In the genomic region with DNA sequence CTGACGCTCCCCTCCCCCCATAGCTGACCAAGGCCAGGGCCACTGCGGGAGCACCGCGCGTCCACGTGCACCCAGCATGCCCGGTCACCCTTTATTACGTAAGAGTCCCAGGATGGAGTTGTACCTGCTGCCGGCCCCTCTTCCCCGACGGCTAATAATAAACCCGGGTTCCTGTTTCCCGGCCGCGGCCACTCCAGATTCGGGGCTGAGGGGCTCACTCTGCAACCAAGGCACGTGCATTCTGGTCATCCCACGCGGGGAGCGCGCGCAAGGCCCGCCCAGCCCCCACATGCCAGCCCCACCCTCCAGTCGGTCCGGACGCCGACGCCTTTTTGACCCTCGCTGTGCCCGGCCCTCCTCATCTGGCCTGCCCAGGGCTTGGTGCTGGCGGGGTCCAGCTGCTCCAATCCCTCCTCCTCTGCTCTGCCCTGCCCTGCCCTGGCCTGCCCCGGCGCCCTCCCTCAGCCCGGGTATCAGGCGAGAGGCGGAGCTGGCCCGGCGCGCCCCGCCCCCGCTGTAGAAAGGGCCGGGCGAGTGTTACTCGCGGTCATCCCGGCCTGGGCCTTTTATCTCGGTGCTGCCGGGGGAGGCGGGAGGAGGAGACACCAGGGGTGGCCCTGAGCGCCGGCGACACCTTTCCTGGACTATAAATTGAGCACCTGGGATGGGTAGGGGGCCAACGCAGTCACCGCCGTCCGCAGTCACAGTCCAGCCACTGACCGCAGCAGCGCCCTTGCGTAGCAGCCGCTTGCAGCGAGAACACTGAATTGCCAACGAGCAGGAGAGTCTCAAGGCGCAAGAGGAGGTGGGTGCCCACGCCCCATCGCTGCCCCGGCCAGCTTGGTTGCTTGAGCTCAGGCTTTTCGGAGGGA, we compare ENCODE assay signal across 1 cellular context.
TF ChIP-seq lines count a peak whose summit lies in the region.

No MANE protein-coding gene starts in this region.

TF ChIP-seq in K562, 482 proteins besides CTCF, POLR2A, EP300 and RAD21 (continued from another document and continues in another):
- TF ChIP-seq, protein P1, sequence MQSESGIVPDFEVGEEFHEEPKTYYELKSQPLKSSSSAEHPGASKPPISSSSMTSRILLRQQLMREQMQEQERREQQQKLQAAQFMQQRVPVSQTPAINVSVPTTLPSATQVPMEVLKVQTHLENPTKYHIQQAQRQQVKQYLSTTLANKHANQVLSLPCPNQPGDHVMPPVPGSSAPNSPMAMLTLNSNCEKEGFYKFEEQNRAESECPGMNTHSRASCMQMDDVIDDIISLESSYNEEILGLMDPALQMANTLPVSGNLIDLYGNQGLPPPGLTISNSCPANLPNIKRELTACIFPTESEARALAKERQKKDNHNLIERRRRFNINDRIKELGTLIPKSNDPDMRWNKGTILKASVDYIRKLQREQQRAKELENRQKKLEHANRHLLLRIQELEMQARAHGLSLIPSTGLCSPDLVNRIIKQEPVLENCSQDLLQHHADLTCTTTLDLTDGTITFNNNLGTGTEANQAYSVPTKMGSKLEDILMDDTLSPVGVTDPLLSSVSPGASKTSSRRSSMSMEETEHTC (IDR thresholded peaks at IDR 0.05): no peak
- TF ChIP-seq NCOA2 (IDR thresholded peaks at IDR 0.05; ENCODE audit: partially characterized antibody in 2 of 2): no peak
- no peak for TF ChIP-seq ZNF23 (CRISPR knock-in tag; IDR thresholded peaks at IDR 0.05)
- no peak for TF ChIP-seq CBX5 (IDR thresholded peaks at IDR 0.05; ENCODE audit: borderline replicate concordance, low read depth)
- TF ChIP-seq POLR2G (IDR thresholded peaks at IDR 0.05; ENCODE audit: low read depth, low read length): peak; percentile 96
- TF ChIP-seq PYGO2 (tag; IDR thresholded peaks at IDR 0.05): no peak
- TF ChIP-seq BACH1 (tag; IDR thresholded peaks at IDR 0.05): no peak
- TF ChIP-seq, protein P2, sequence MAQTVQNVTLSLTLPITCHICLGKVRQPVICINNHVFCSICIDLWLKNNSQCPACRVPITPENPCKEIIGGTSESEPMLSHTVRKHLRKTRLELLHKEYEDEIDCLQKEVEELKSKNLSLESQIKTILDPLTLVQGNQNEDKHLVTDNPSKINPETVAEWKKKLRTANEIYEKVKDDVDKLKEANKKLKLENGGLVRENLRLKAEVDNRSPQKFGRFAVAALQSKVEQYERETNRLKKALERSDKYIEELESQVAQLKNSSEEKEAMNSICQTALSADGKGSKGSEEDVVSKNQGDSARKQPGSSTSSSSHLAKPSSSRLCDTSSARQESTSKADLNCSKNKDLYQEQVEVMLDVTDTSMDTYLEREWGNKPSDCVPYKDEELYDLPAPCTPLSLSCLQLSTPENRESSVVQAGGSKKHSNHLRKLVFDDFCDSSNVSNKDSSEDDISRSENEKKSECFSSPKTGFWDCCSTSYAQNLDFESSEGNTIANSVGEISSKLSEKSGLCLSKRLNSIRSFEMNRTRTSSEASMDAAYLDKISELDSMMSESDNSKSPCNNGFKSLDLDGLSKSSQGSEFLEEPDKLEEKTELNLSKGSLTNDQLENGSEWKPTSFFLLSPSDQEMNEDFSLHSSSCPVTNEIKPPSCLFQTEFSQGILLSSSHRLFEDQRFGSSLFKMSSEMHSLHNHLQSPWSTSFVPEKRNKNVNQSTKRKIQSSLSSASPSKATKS (CRISPR knock-in tag; IDR thresholded peaks at IDR 0.05): no peak
- TF ChIP-seq ZNF384 (IDR thresholded peaks at IDR 0.05; ENCODE audit: low read depth, low read length): no peak
- no peak for TF ChIP-seq ZNF407 (IDR thresholded peaks at IDR 0.05; ENCODE audit: low read depth)
- TF ChIP-seq CHD2 (IDR thresholded peaks at IDR 0.05; ENCODE audit: low read depth, low read length): no peak
- no peak for TF ChIP-seq NR4A1 (CRISPR knock-in tag; IDR thresholded peaks at IDR 0.05)
- TF ChIP-seq NR4A1 (tag; IDR thresholded peaks at IDR 0.05): no peak
- TF ChIP-seq, protein P3, sequence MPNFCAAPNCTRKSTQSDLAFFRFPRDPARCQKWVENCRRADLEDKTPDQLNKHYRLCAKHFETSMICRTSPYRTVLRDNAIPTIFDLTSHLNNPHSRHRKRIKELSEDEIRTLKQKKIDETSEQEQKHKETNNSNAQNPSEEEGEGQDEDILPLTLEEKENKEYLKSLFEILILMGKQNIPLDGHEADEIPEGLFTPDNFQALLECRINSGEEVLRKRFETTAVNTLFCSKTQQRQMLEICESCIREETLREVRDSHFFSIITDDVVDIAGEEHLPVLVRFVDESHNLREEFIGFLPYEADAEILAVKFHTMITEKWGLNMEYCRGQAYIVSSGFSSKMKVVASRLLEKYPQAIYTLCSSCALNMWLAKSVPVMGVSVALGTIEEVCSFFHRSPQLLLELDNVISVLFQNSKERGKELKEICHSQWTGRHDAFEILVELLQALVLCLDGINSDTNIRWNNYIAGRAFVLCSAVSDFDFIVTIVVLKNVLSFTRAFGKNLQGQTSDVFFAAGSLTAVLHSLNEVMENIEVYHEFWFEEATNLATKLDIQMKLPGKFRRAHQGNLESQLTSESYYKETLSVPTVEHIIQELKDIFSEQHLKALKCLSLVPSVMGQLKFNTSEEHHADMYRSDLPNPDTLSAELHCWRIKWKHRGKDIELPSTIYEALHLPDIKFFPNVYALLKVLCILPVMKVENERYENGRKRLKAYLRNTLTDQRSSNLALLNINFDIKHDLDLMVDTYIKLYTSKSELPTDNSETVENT (CRISPR knock-in tag; IDR thresholded peaks at IDR 0.05): peak; percentile 78
- TF ChIP-seq FOXM1 (IDR thresholded peaks at IDR 0.05; ENCODE audit: low read depth): no peak
- peak; percentile 75; the same call in 1 of the 2 replicates for TF ChIP-seq FOXM1 (CRISPR knock-in tag; IDR thresholded peaks at IDR 0.05; ENCODE audit: low read depth)
- TF ChIP-seq ZNF134 (CRISPR knock-in tag; conservative IDR thresholded peaks at IDR 0.05): no peak
- TF ChIP-seq BMI1 (IDR thresholded peaks at IDR 0.05; ENCODE audit: low read length): no peak
- peak; percentile 35 for TF ChIP-seq HMGN3 (IDR thresholded peaks at IDR 0.05; ENCODE audit: borderline replicate concordance, extremely low read depth, insufficient read length, low read depth, low read length)
- TF ChIP-seq, protein P4, sequence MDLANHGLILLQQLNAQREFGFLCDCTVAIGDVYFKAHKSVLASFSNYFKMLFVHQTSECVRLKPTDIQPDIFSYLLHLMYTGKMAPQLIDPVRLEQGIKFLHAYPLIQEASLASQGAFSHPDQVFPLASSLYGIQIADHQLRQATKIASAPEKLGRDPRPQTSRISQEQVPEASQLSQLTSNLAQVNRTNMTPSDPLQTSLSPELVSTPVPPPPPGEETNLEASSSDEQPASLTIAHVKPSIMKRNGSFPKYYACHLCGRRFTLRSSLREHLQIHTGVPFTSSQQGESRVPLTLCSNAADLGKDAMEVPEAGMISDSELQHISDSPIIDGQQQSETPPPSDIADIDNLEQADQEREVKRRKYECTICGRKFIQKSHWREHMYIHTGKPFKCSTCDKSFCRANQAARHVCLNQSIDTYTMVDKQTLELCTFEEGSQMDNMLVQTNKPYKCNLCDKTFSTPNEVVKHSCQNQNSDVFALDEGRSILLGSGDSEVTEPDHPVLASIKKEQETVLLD (IDR thresholded peaks at IDR 0.05): no peak
- no peak for TF ChIP-seq ZBTB33 (CRISPR knock-in tag; IDR thresholded peaks at IDR 0.05)
- TF ChIP-seq OTX1 (CRISPR knock-in tag; IDR thresholded peaks at IDR 0.05): no peak
- TF ChIP-seq CTCFL (IDR thresholded peaks at IDR 0.05; ENCODE audit: borderline replicate concordance, insufficient read depth, low read depth, low read length, poor library complexity, severe bottlenecking): no peak
- TF ChIP-seq ARID2 (IDR thresholded peaks at IDR 0.05): no peak
- no peak for TF ChIP-seq ID3 (CRISPR knock-in tag; IDR thresholded peaks at IDR 0.05)
- TF ChIP-seq ID3 (tag; IDR thresholded peaks at IDR 0.05): 0 out of 2 replicates have a peak, but pooled peaks have one; percentile 11
